8 cellular contexts compared by ENCODE assay signal in genomic region chr19:52942371-52943133, GRCh38. TPM values are rescaled to one million over a fixed set of nuclear protein-coding genes. Genes with fewer than 3 reads are reported as not detected.
A peak's percentile ranks its signal among the peaks of the same experiment; 100 is the strongest.
DNase-seq lines count a peak whose midpoint lies in the region; ATAC-seq and TF ChIP-seq lines count a peak whose summit lies in the region.

No MANE protein-coding gene starts in this region.

- H3K4me3 Mint-ChIP-seq in activated CD8-positive, alpha-beta T cell treated with anti-CD3 and anti-CD28 coated beads, Interleukin-2, amount 10 ng/mL, durations not matched to agents 7 days and 5 days = peak overlapping the region; percentile 93

- peaks cover 21% of the 10 kb centered on the region for H3K9me3 Mint-ChIP-seq in activated CD8-positive, alpha-beta T cell treated with anti-CD3 and anti-CD28 coated beads, Interleukin-2, amount 10 ng/mL, durations not matched to agents 7 days and 5 days (ENCODE audit: insufficient read depth)

- H3K27ac Mint-ChIP-seq in activated CD8-positive, alpha-beta T cell treated with anti-CD3 and anti-CD28 coated beads, Interleukin-2, amount 10 ng/mL, durations not matched to agents 7 days and 5 days = peak overlapping the region; percentile 92

- H3K4me1 Mint-ChIP-seq in activated CD8-positive, alpha-beta T cell treated with anti-CD3 and anti-CD28 coated beads, Interleukin-2, amount 10 ng/mL, durations not matched to agents 7 days and 5 days (ENCODE audit: low read depth) = peaks cover 27% of the 10 kb centered on the region

- peak; percentile 52 for DNase-seq in AG09319 (ENCODE audit: extremely low read depth, low read depth)
- DNase-seq in NCI-H748 treated with DMSO at 0.1 percent for 48 hours (lab: John Stamatoyannopoulos, UW) = peak; percentile 79
- DNase-seq in activated CD8-positive, alpha-beta T cell treated with anti-CD3 and anti-CD28 coated beads, Interleukin-2, amount 10 ng/mL, durations not matched to agents 7 days and 5 days = peak; percentile 97
- DNase-seq in effector CD4-positive, alpha-beta T cell = peak; percentile 91
- peak; percentile 84 for DNase-seq in medulla oblongata (ENCODE audit: extremely low spot score)
- DNase-seq in stimulated activated CD8-positive, alpha-beta memory T cell treated with anti-CD3 and anti-CD28 coated beads, Interleukin-12 subunit alpha, Interleukin-12 subunit beta, amount 100 ng/mL, for 1 hour (ENCODE audit: low read depth) = peak; percentile 91

- POLR2A ChIA-PET in activated CD8-positive, alpha-beta T cell treated with anti-CD3 and anti-CD28 coated beads, Interleukin-2, amount 10 ng/mL, durations not matched to agents 7 days and 5 days (lab: Charles Lee) = no interaction called here

- CTCF ChIA-PET in activated CD8-positive, alpha-beta T cell treated with anti-CD3 and anti-CD28 coated beads, Interleukin-2, amount 10 ng/mL, durations not matched to agents 7 days and 5 days (lab: Charles Lee) = no interaction called here

- TF ChIP-seq CTCF in AG09319 (IDR thresholded peaks at IDR 0.05; ENCODE audit: low read depth, low read length) = no peak

- peaks cover 32% of the 10 kb centered on the region for H3K36me3 Mint-ChIP-seq in activated CD8-positive, alpha-beta T cell treated with anti-CD3 and anti-CD28 coated beads, Interleukin-2, amount 10 ng/mL, durations not matched to agents 7 days and 5 days (ENCODE audit: low read depth)

- peak; percentile 92 for ATAC-seq in GM18907 (IDR thresholded peaks at IDR 0.05; ENCODE audit: unreplicated experiment)
- peak; percentile 91 for ATAC-seq in HG03139 (IDR thresholded peaks at IDR 0.05; ENCODE audit: unreplicated experiment)
- ATAC-seq in activated CD8-positive, alpha-beta T cell treated with anti-CD3 and anti-CD28 coated beads, Interleukin-2, amount 10 ng/mL, durations not matched to agents 7 days and 5 days = peak; percentile 99

- no peaks in the 10 kb centered on the region for H3K27me3 Mint-ChIP-seq in activated CD8-positive, alpha-beta T cell treated with anti-CD3 and anti-CD28 coated beads, Interleukin-2, amount 10 ng/mL, durations not matched to agents 7 days and 5 days (ENCODE audit: low read depth)

RNA-seq across cellular contexts. Expression of gene ZNF888, which starts 19.3 kb away (rescaled TPM):
- 1 to 10 TPM; 8.1 to 8.8 TPM for total RNA-seq in activated CD8-positive, alpha-beta T cell treated with anti-CD3 and anti-CD28 coated beads, Interleukin-2, amount 10 ng/mL, durations not matched to agents 7 days and 5 days

RNA-seq across cellular contexts. Expression of gene ZNF816, which starts 20.1 kb away (rescaled TPM):
- 10 to 100 TPM; 11.2 to 12.9 TPM for total RNA-seq in activated CD8-positive, alpha-beta T cell treated with anti-CD3 and anti-CD28 coated beads, Interleukin-2, amount 10 ng/mL, durations not matched to agents 7 days and 5 days

RNA-seq across cellular contexts. Expression of gene ZNF320, which starts 45.1 kb away (rescaled TPM):
- 10 to 100 TPM in 1 of 2 experiments, 1 to 10 TPM in 1; 7.9 to 10.5 TPM for total RNA-seq in activated CD8-positive, alpha-beta T cell treated with anti-CD3 and anti-CD28 coated beads, Interleukin-2, amount 10 ng/mL, durations not matched to agents 7 days and 5 days

Comparison
In these comparisons a context has a peak if more than half of its experiments do, and no peak if none do; other contexts are left out.
1. Peak in every context shown above with its lines: DNase-seq and ATAC-seq.